In genomic region chr10:88880287-88881094, GRCh38 we compare ENCODE assay signal across 8 cellular contexts. TPM values are rescaled to one million over a fixed set of nuclear protein-coding genes. Genes with fewer than 3 reads are reported as not detected.
DNase-seq lines count a peak whose midpoint lies in the region; ATAC-seq and TF ChIP-seq lines count a peak whose summit lies in the region.

No MANE protein-coding gene starts in this region.

- H3K9me3 Mint-ChIP-seq in stimulated activated naive CD8-positive, alpha-beta T cell treated with anti-CD3 and anti-CD28 coated beads, Interleukin-15, amount 100 ng/mL, for 72 hours: no peaks in the 10 kb centered on the region

- H2AFZ ChIP-seq in neural cell (ENCODE audit: low read depth, low read length): peak overlapping the region; percentile 86

- peak overlapping the region; percentile 71 for H3K4me2 ChIP-seq in neural cell (ENCODE audit: low read length)

- TF ChIP-seq RAD21 in neural cell (conservative IDR thresholded peaks at IDR 0.05): peak; percentile 32

- TF ChIP-seq EP300 in neural cell (conservative IDR thresholded peaks at IDR 0.05; ENCODE audit: poor library complexity, severe bottlenecking): peak; percentile 35

- H3F3A ChIP-seq in neural cell (ENCODE audit: insufficient read depth, low read length, poor library complexity, severe bottlenecking): peaks cover 7% of the 10 kb centered on the region

- no peaks in the 10 kb centered on the region for H3K79me2 ChIP-seq in neural cell (replicated peaks; ENCODE audit: insufficient read depth, low read length)

- peak overlapping the region; percentile 97 for H3K27ac Mint-ChIP-seq in stimulated activated naive CD8-positive, alpha-beta T cell treated with anti-CD3 and anti-CD28 coated beads, Interleukin-15, amount 100 ng/mL, for 72 hours

- no peaks in the 10 kb centered on the region for H3K9me2 ChIP-seq in neural cell (ENCODE audit: insufficient read depth, low read length)

- H4K20me1 ChIP-seq in neural cell (ENCODE audit: insufficient read depth): no peaks in the 10 kb centered on the region

- H3K4me1 Mint-ChIP-seq in stimulated activated naive CD8-positive, alpha-beta T cell treated with anti-CD3 and anti-CD28 coated beads, Interleukin-15, amount 100 ng/mL, for 72 hours: peaks cover 62% of the 10 kb centered on the region

- no peaks in the 10 kb centered on the region for H3K27me3 Mint-ChIP-seq in stimulated activated naive CD8-positive, alpha-beta T cell treated with anti-CD3 and anti-CD28 coated beads, Interleukin-15, amount 100 ng/mL, for 72 hours

- H3K4me3 Mint-ChIP-seq in stimulated activated naive CD8-positive, alpha-beta T cell treated with anti-CD3 and anti-CD28 coated beads, Interleukin-15, amount 100 ng/mL, for 72 hours: peak overlapping the region; percentile 91 to 99

- H3K27me3 ChIP-seq in neural cell (ENCODE audit: insufficient read depth, low read depth, low read length): no peaks in the 10 kb centered on the region

- H3K27ac ChIP-seq in neural cell (ENCODE audit: low read length): peak overlapping the region; percentile 82

- peak; percentile 65 for TF ChIP-seq CTCF in neural cell (IDR thresholded peaks at IDR 0.05; ENCODE audit: poor library complexity, severe bottlenecking)

- peak overlapping the region; percentile 87 for H3K4me3 ChIP-seq in neural cell (ENCODE audit: low read length)

- peak; percentile 58 for ATAC-seq in GM21360 (IDR thresholded peaks at IDR 0.05; ENCODE audit: unreplicated experiment)
- ATAC-seq in stimulated activated naive CD8-positive, alpha-beta T cell treated with anti-CD3 and anti-CD28 coated beads, Interleukin-15, amount 100 ng/mL, for 72 hours: peak; percentile 86

- peak overlapping the region; percentile 89 for H3K9ac ChIP-seq in neural cell (ENCODE audit: low read length)

- no peaks in the 10 kb centered on the region for H3K9me3 ChIP-seq in neural cell (ENCODE audit: low read length)

- DNase-seq in DMS153 (lab: John Stamatoyannopoulos, UW): peak; percentile 67
- peak; percentile 92 for DNase-seq in HT1080 (ENCODE audit: low read depth)
- DNase-seq in RKO (ENCODE audit: low spot score): peak; percentile 90
- DNase-seq in activated effector memory CD4-positive, alpha-beta T cell treated with anti-CD3 and anti-CD28 coated beads, Interleukin-2, amount 50 U/mL, for 16 hours: peak; percentile 89
- DNase-seq in fibroblast of the conjunctiva (ENCODE audit: low read depth): peak; percentile 64
- DNase-seq in stimulated activated naive CD8-positive, alpha-beta T cell treated with anti-CD3 and anti-CD28 coated beads, Interleukin-15, amount 100 ng/mL, for 72 hours: peak; percentile 83 to 88

- no peaks in the 10 kb centered on the region for H3K36me3 ChIP-seq in neural cell (ENCODE audit: insufficient read depth, low read length)

TF ChIP-seq in neural cell, 6 proteins besides CTCF, POLR2A, EP300 and RAD21:
- TF ChIP-seq MXI1 (conservative IDR thresholded peaks at IDR 0.05; ENCODE audit: poor library complexity, severe bottlenecking): peak; percentile 84
- TF ChIP-seq TAF1 (IDR thresholded peaks at IDR 0.05; ENCODE audit: low read depth): no peak
- TF ChIP-seq POLR2AphosphoS5 (IDR thresholded peaks at IDR 0.05): peak; percentile 64
- peak; percentile 60 for TF ChIP-seq SMC3 (conservative IDR thresholded peaks at IDR 0.05; ENCODE audit: poor library complexity)
- peak; percentile 56 for TF ChIP-seq REST (IDR thresholded peaks at IDR 0.05; ENCODE audit: borderline replicate concordance)
- no peak for TF ChIP-seq EZH2 (IDR thresholded peaks at IDR 0.05; ENCODE audit: borderline replicate concordance, insufficient read depth, low read length, poor library complexity, severe bottlenecking)

RNA-seq across cellular contexts. Expression of gene STAMBPL1, which starts 0.4 kb away (rescaled TPM):
- 33.5 and 41.5 TPM in 2 replicates for total RNA-seq in HT1080 (2014; rRNA removed; shearing (Covaris generic))
- 17.4 and 18.0 TPM in 2 replicates for polyA plus RNA-seq in HT1080 (2015; cell fraction: cytosol; rRNA removed)
- polyA plus RNA-seq in HT1080 (2015; cell fraction: nucleus; rRNA removed): 19.9 and 20.5 TPM in 2 replicates
- 21.9 and 22.4 TPM in 2 replicates for polyA plus RNA-seq in neural cell
- polyA minus RNA-seq in neural cell: 47.7 and 52.1 TPM in 2 replicates

RNA-seq across cellular contexts. Expression of gene ANKRD22, which starts 28.8 kb away (rescaled TPM):
- 0.16 and 0.87 TPM in 2 replicates for total RNA-seq in HT1080 (2014; rRNA removed; shearing (Covaris generic))
- polyA plus RNA-seq in HT1080 (2015; cell fraction: cytosol; rRNA removed): 0.09 and 0.19 TPM in 2 replicates
- 0.08 and 0.25 TPM in 2 replicates for polyA plus RNA-seq in HT1080 (2015; cell fraction: nucleus; rRNA removed)
- 0.57 and 1.3 TPM in 2 replicates for polyA plus RNA-seq in neural cell
- not detected in 2 replicates for polyA minus RNA-seq in neural cell

Comparison
In these comparisons a context has a peak if more than half of its experiments do, and no peak if none do; other contexts are left out.
1. Peak in every context shown above with its lines: DNase-seq, ATAC-seq, H3K4me3 ChIP-seq and H3K27ac ChIP-seq.